ENCODE assay signal across 18 cellular contexts in genomic region chr5:168324864-168325615, GRCh38. TPM values are rescaled to one million over a fixed set of nuclear protein-coding genes. Genes with fewer than 3 reads are reported as not detected.
A peak's percentile ranks its signal among the peaks of the same experiment; 100 is the strongest.
DNase-seq lines count a peak whose midpoint lies in the region; ATAC-seq, FAIRE-seq and TF ChIP-seq lines count a peak whose summit lies in the region.
"Had no signal": no experiment of that assay in that cellular context is flagged by ENCODE, and none has a peak within 500 bp of the region (broad histone marks: within the 10 kb centered on the region; RNA-seq: fewer than 3 reads in every experiment).

No MANE protein-coding gene starts in this region.

- dilution Hi-C loops in keratinocyte (cut with MboI; ENCODE audit: extremely low pct_ligation_motif_present, low sequenced_read_pairs): no loop called here

- FAIRE-seq in keratinocyte (lab: Jason Lieb, UNC): peak; percentile 96
- FAIRE-seq: A204.1, GM18507 had no signal

- DNase-seq in DMS 273 (lab: John Stamatoyannopoulos, UW; ENCODE audit: unreplicated experiment) (peak; percentile 62), DMS 273 treated with DMSO at 0.1 percent for 48 hours (lab: John Stamatoyannopoulos, UW) (no peak), keratinocyte (ENCODE audit: low read depth, low spot score) (peak; percentile 55), stomach (peak; percentile 61), dorsolateral prefrontal cortex (no peak)
- DNase-seq: activated CD4-positive, alpha-beta T cell treated with anti-CD3 and anti-CD28 coated beads for 1 hour; brain microvascular endothelial cell; DMS79; NCI-H345; occipital lobe; SHP77; stimulated activated naive CD8-positive, alpha-beta T cell treated with anti-CD3 and anti-CD28 coated beads, Interleukin-15, amount 100 ng/mL, for 72 hours had no signal

- no peaks in the 10 kb centered on the region for H3K36me3 ChIP-seq in keratinocyte (ENCODE audit: control insufficient read depth in 2 of 2, extremely low read depth in 1 of 2, insufficient read depth in 2 of 2, low read length in 2 of 2)
- no peaks in the 10 kb centered on the region for H3K36me3 ChIP-seq in stomach
- H3K36me3 ChIP-seq: brain microvascular endothelial cell had no signal

- peaks cover 37% of the 10 kb centered on the region for H3K4me1 ChIP-seq in keratinocyte (ENCODE audit: control insufficient read depth, extremely low read depth, insufficient read depth, low read length)
- peaks cover 6 to 38% (median 27%) of the 10 kb centered on the region in 4 donors for H3K4me1 ChIP-seq in stomach

- H3K9me3 ChIP-seq in keratinocyte (ENCODE audit: control insufficient read depth, low read depth, low read length) (no peaks in the 10 kb centered on the region), stomach (no peaks in the 10 kb centered on the region)

- H3K9ac ChIP-seq in keratinocyte (ENCODE audit: control insufficient read depth, extremely low read depth, insufficient read depth, low read length): peak overlapping the region; percentile 52

- peaks cover 6% of the 10 kb centered on the region for H3K9me1 ChIP-seq in keratinocyte (ENCODE audit: control insufficient read depth, extremely low read depth, insufficient read depth, low read length)

- peak overlapping the region in 2 of 3 experiments; percentile 30 to 58 for H3K4me3 ChIP-seq in keratinocyte (ENCODE audit: control insufficient read depth in 2 of 3, extremely low read depth in 1 of 3, insufficient read depth in 2 of 3, low read depth in 1 of 3, low read length in 3 of 3)
- no peak overlapping the region for H3K4me3 ChIP-seq in stomach
- no peak overlapping the region for H3K4me3 ChIP-seq in dorsolateral prefrontal cortex

- peaks cover 52% of the 10 kb centered on the region for H3K79me2 ChIP-seq in keratinocyte (ENCODE audit: control insufficient read depth, insufficient read depth, low read length)

- intact Hi-C loops in stomach (cut with DNase I; ENCODE audit: low total_unique reads) (no loop called here), dorsolateral prefrontal cortex (cut with DNase I) (no loop called here)

- no peak for TF ChIP-seq POLR2A in stomach (IDR thresholded peaks at IDR 0.05)

- H3K4me2 ChIP-seq in keratinocyte (ENCODE audit: control insufficient read depth, extremely low read depth, insufficient read depth, low read depth, low read length): peak overlapping the region; percentile 86

- H3K27me3 ChIP-seq in keratinocyte (ENCODE audit: control insufficient read depth, extremely low read depth, insufficient read depth, low read length) (no peaks in the 10 kb centered on the region), stomach (no peaks in the 10 kb centered on the region), dorsolateral prefrontal cortex (no peaks in the 10 kb centered on the region)
- H3K27me3 ChIP-seq: brain microvascular endothelial cell had no signal

- H4K20me1 ChIP-seq in keratinocyte (ENCODE audit: control insufficient read depth, extremely low read depth, insufficient read depth, low read length): no peaks in the 10 kb centered on the region

- WGBS in stomach, 5 donors: 47 to 72% (median 58%) methylated on average over 5 of the region's 5 CpGs

- H3K27ac ChIP-seq in keratinocyte (ENCODE audit: control insufficient read depth, insufficient read depth, low read length) (peak overlapping the region; percentile 75), stomach (peak overlapping the region; percentile 0 to 74 (median 55)), dorsolateral prefrontal cortex (no peak overlapping the region)
- H3K27ac ChIP-seq: brain microvascular endothelial cell had no signal

- ATAC-seq in SK-N-SH treated with all-trans-retinoic acid at 6 μM for 48 hours (peak; percentile 82), HG03342 (IDR thresholded peaks at IDR 0.05; ENCODE audit: unreplicated experiment) (no peak), GM18502 (IDR thresholded peaks at IDR 0.05; ENCODE audit: poor library complexity, unreplicated experiment) (no peak)
- ATAC-seq: activated T-helper 17 cell treated with anti-CD3 and anti-CD28 coated beads, Interleukin-2, amount 50 U/mL, for 72 hours; stimulated activated naive CD8-positive, alpha-beta T cell treated with anti-CD3 and anti-CD28 coated beads, Interleukin-15, amount 100 ng/mL, for 72 hours had no signal

- H2AFZ ChIP-seq in keratinocyte (ENCODE audit: control insufficient read depth, low read length): no peak overlapping the region

- peak in 1 of 3 experiments; percentile 35 for TF ChIP-seq CTCF in keratinocyte (optimal IDR thresholded peaks at IDR 0.05 in 1 of 3, IDR thresholded peaks at IDR 0.05 in 1 of 3, conservative IDR thresholded peaks at IDR 0.05 in 1 of 3; ENCODE audit: extremely low read depth in 1 of 3, insufficient read depth in 2 of 3, low read length in 3 of 3)
- no peak for TF ChIP-seq CTCF in stomach (IDR thresholded peaks at IDR 0.05)
- TF ChIP-seq CTCF in dorsolateral prefrontal cortex (IDR thresholded peaks at IDR 0.05 in 54 of 56, conservative IDR thresholded peaks at IDR 0.05 in 2 of 56; ENCODE audit: low read depth in 1 of 56, partially characterized antibody in 56 of 56): no peak

- no peak for TF ChIP-seq EP300 in stomach (IDR thresholded peaks at IDR 0.05)

TF ChIP-seq in SK-N-SH treated with all-trans-retinoic acid at 6 μM for 48 hours, 23 proteins besides CTCF, POLR2A, EP300 and RAD21 (continues in another document):
- TF ChIP-seq ZC3H10 (CRISPR knock-in tag; IDR thresholded peaks at IDR 0.05): no peak
- no peak for TF ChIP-seq ZNF70 (CRISPR knock-in tag; IDR thresholded peaks at IDR 0.05)
- no peak for TF ChIP-seq PATZ1 (CRISPR knock-in tag; IDR thresholded peaks at IDR 0.05; ENCODE audit: borderline replicate concordance)
- TF ChIP-seq POU6F1 (CRISPR knock-in tag; IDR thresholded peaks at IDR 0.05; ENCODE audit: borderline replicate concordance, low read depth): no peak
- no peak for TF ChIP-seq CREB5 (CRISPR knock-in tag; IDR thresholded peaks at IDR 0.05; ENCODE audit: low read depth)

RNA-seq across cellular contexts. Expression of gene WWC1, which starts 33.6 kb away (rescaled TPM):
- 18.3 to 22.6 TPM (median 19.8 TPM) in 3 replicates for polyA plus RNA-seq in keratinocyte
- polyA plus RNA-seq in keratinocyte (2011; ENCODE audit: low read depth): 32.8 TPM
- polyA plus RNA-seq in keratinocyte (2011; cell fraction: cytosol; rRNA removed): 17.6 and 21.8 TPM in 2 replicates
- polyA plus RNA-seq in keratinocyte (2011; cell fraction: nucleus; rRNA removed): 33.1 and 38.0 TPM in 2 replicates
- polyA plus RNA-seq in keratinocyte (2012; ENCODE audit: low replicate concordance): 29.5 and 31.5 TPM in 2 replicates
- polyA minus RNA-seq in keratinocyte: 31.9 to 43.2 TPM (median 33.1 TPM) in 3 replicates
- 21.5 TPM for polyA minus RNA-seq in keratinocyte (2011; cell fraction: cytosol; rRNA and poly(A)+ RNA removed)
- polyA minus RNA-seq in keratinocyte (2011; cell fraction: nucleus; rRNA and poly(A)+ RNA removed): 22.1 and 30.9 TPM in 2 replicates
- 10 to 100 TPM; 18.1 to 82.6 (median 37.4) TPM for total RNA-seq in stomach
- polyA plus RNA-seq in stomach: 10 to 100 TPM; 11.3 to 45.5 (median 16.6) TPM
- 100 to 1,000 TPM in 1 of 120 experiments, 10 to 100 TPM in 119; 35.7 to 130 (median 56.1) TPM for total RNA-seq in dorsolateral prefrontal cortex

Comparison
In these comparisons a context has a peak if more than half of its experiments do, and no peak if none do; other contexts are left out.
1. DNase-seq: peak in DMS 273 (single experiment), keratinocyte (single experiment) and stomach (single experiment); none in DMS 273 treated with DMSO at 0.1 percent for 48 hours (single experiment) and dorsolateral prefrontal cortex (0 of 10).
2. H3K27ac ChIP-seq: peak in keratinocyte (single experiment) and stomach (5 of 5); none in dorsolateral prefrontal cortex (0 of 59).
3. H3K4me3 ChIP-seq: peak in keratinocyte (2 of 3); none in stomach (0 of 4) and dorsolateral prefrontal cortex (0 of 59).